ENCODE assay signal across 20 cellular contexts in genomic region chr11:40178470-40178869, GRCh38.
"Had no signal": no experiment of that assay in that cellular context is flagged by ENCODE, and none has a peak within 500 bp of the region (broad histone marks: within the 10 kb centered on the region; RNA-seq: fewer than 3 reads in every experiment).

No MANE protein-coding gene starts in this region.

- H3K27ac ChIP-seq: RWPE1 had no signal

- DNase-seq: KBM-7; MV-4-11; NCI-H1048; NCI-H1105; NCI-H1417; NCI-H1436 treated with DMSO at 0.1 percent for 48 hours; NCI-H1694; NCI-H187 treated with DMSO at 0.1 percent for 48 hours; NCI-H2029 treated with DMSO at 0.1 percent for 48 hours; NCI-H2227 treated with DMSO at 0.1 percent for 48 hours; NCI-H524; NCI-H526 treated with DMSO at 0.1 percent for 48 hours; NCI-H774; NK-92 treated with Interleukin-12 subunit alpha and Interleukin-12 subunit beta, amount 100 ng/mL, for 24 hours; PC-3; SHP77; T-helper 1 cell; T-helper 17 cell had no signal

- ATAC-seq: Panc1, PC-3, T-helper 17 cell had no signal
